ENCODE assay signal across 15 cellular contexts in the genomic region with DNA sequence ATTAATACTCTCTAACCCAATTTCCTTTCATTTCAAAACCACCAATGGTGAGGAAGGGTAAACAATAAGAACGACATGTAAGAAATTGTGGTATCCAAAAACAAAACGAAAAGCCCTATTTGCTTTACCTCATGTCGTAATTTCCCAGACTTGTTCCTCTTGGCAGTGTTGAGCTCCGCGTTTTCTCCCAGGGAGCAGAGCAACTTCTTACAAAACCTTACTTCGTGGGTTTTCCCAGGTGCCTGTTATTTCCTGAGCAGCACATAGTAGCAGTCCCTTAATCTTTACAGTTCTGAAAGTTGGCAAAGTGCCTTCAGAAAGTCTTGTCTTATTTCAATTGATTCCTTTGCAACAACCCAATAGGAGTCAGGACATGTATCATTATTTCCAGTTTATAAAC.
DNase-seq lines count a peak whose midpoint lies in the region; ATAC-seq and TF ChIP-seq lines count a peak whose summit lies in the region.
"Had no signal": no experiment of that assay in that cellular context is flagged by ENCODE, and none has a peak within 500 bp of the region (broad histone marks: within the 10 kb centered on the region; RNA-seq: fewer than 3 reads in every experiment).

No MANE protein-coding gene starts in this region.

- peak overlapping the region; percentile 52 for H3K27ac Mint-ChIP-seq in stimulated activated naive B cell treated with anti-CD40 and anti-IgM and Interleukin-4, amounts not matched to agents 10 μg/mL and 1 μg/mL and 100 μg/mL, for 72 hours
- H3K27ac Mint-ChIP-seq: activated naive CD8-positive, alpha-beta T cell had no signal

- no peaks in the 10 kb centered on the region for H3K27me3 Mint-ChIP-seq in stimulated activated naive B cell treated with anti-CD40 and anti-IgM and Interleukin-4, amounts not matched to agents 10 μg/mL and 1 μg/mL and 100 μg/mL, for 72 hours

- H3K36me3 Mint-ChIP-seq in stimulated activated naive B cell treated with anti-CD40 and anti-IgM and Interleukin-4, amounts not matched to agents 10 μg/mL and 1 μg/mL and 100 μg/mL, for 72 hours, result peaks cover 0 to 5% of the 10 kb centered on the region in 2 donors
- H3K36me3 Mint-ChIP-seq: activated naive CD8-positive, alpha-beta T cell had no signal

- DNase-seq in H4 (ENCODE audit: low spot score) (peak; percentile 46), fibroblast of villous mesenchyme (ENCODE audit: low read depth) (peak; percentile 51), HT-29 (ENCODE audit: low spot score) (no peak), AG08396 (ENCODE audit: low spot score) (no peak)
- DNase-seq in stimulated activated naive B cell treated with anti-CD40 and anti-IgM and Interleukin-4, amounts not matched to agents 10 μg/mL and 1 μg/mL and 100 μg/mL, for 72 hours, result no peak
- DNase-seq: activated CD4-positive, alpha-beta T cell treated with anti-CD3 and anti-CD28 coated beads, Interleukin-2, amount 50 U/mL, for 1 hour; Karpas-422; NCI-H526; stimulated activated CD4-positive, alpha-beta T cell treated with anti-CD3 and anti-CD28 coated beads, Interleukin-4, amount 100 ng/mL, for 1 hour; substantia nigra had no signal

- no peak overlapping the region for H3K4me3 ChIP-seq in fibroblast of villous mesenchyme (ENCODE audit: low read depth, low read length)

- H3K9me3 Mint-ChIP-seq in stimulated activated naive B cell treated with anti-CD40 and anti-IgM and Interleukin-4, amounts not matched to agents 10 μg/mL and 1 μg/mL and 100 μg/mL, for 72 hours, result peaks cover 4 to 5% of the 10 kb centered on the region in 2 donors

- H3K27ac ChIP-seq in VCaP, result peak overlapping the region; percentile 45

- ATAC-seq in stimulated activated naive B cell treated with anti-CD40 and anti-IgM and Interleukin-4, amounts not matched to agents 10 μg/mL and 1 μg/mL and 100 μg/mL, for 72 hours (replicated peaks), result no peak
- no peak for ATAC-seq in GM21447 (IDR thresholded peaks at IDR 0.05; ENCODE audit: unreplicated experiment)
- ATAC-seq in HG02571 (IDR thresholded peaks at IDR 0.05; ENCODE audit: unreplicated experiment), result no peak
- ATAC-seq: SK-N-SH treated with all-trans-retinoic acid at 6 μM for 48 hours had no signal

- TF ChIP-seq CTCF in VCaP (conservative IDR thresholded peaks at IDR 0.05), result no peak
- no peak for TF ChIP-seq CTCF in fibroblast of villous mesenchyme (IDR thresholded peaks at IDR 0.05; ENCODE audit: insufficient read depth, low read depth, low read length)

- peaks cover 47 to 72% of the 10 kb centered on the region in 2 donors for H3K4me1 Mint-ChIP-seq in stimulated activated naive B cell treated with anti-CD40 and anti-IgM and Interleukin-4, amounts not matched to agents 10 μg/mL and 1 μg/mL and 100 μg/mL, for 72 hours

- peak overlapping the region in 1 of 2 donors; percentile 44 for H3K4me3 Mint-ChIP-seq in stimulated activated naive B cell treated with anti-CD40 and anti-IgM and Interleukin-4, amounts not matched to agents 10 μg/mL and 1 μg/mL and 100 μg/mL, for 72 hours
- H3K4me3 Mint-ChIP-seq: activated naive CD8-positive, alpha-beta T cell had no signal

Comparison
In these comparisons a context has a peak if more than half of its experiments do, and no peak if none do; other contexts are left out.
1. DNase-seq: peak in H4 (single experiment) and fibroblast of villous mesenchyme (single experiment); none in stimulated activated naive B cell treated with anti-CD40 and anti-IgM and Interleukin-4, amounts not matched to agents 10 μg/mL and 1 μg/mL and 100 μg/mL, for 72 hours (single experiment), HT-29 (single experiment) and AG08396 (single experiment).